Comparison of ENCODE assay signal across 8 cellular contexts in genomic region chr4:1713452-1713851, GRCh38. TPM values are rescaled to one million over a fixed set of nuclear protein-coding genes. Genes with fewer than 3 reads are reported as not detected.
A peak's percentile ranks its signal among the peaks of the same experiment; 100 is the strongest.
DNase-seq lines count a peak whose midpoint lies in the region; FAIRE-seq and TF ChIP-seq lines count a peak whose summit lies in the region.
"Not testable (repeated sequence)": the region's sequence is repeated elsewhere in the genome, so short reads cannot be mapped to it uniquely, and the experiment has no call there.

No MANE protein-coding gene starts in this region.

- H3K9me1 ChIP-seq in keratinocyte (ENCODE audit: control insufficient read depth, extremely low read depth, insufficient read depth, low read length): not testable (repeated sequence)

- H3K9me3 ChIP-seq in BLaER1 treated with 17β-estradiol and CSF1 and Interleukin-3, amounts not matched to agents 10 nM and 100 nM (replicated peaks in 1 of 11); HUES64 (ENCODE audit: insufficient read depth, low read depth, low read length); adrenal gland (replicated peaks in 1 of 3); keratinocyte (ENCODE audit: control insufficient read depth, low read depth, low read length); neural progenitor cell (ENCODE audit: low read depth); stomach smooth muscle (ENCODE audit: control insufficient read depth in 2 of 2, low read length in 2 of 2): not testable (repeated sequence)

- peak overlapping the region; percentile 100 for H3K4me3 Mint-ChIP-seq in T-helper 2 cell treated with Interferon-gamma antibody and Interleukin-4, amounts not matched to agents 5 μg/mL and 100 μg/mL, for 36 hours
- H3K4me3 Mint-ChIP-seq in neural progenitor cell: peak overlapping the region; percentile 89

- H3K4me1 ChIP-seq in BLaER1 treated with 17β-estradiol and CSF1 and Interleukin-3, amounts not matched to agents 10 nM and 100 nM: peaks cover 78 to 83% (median 81%) of the 10 kb centered on the region in 10 experiments
- not testable (repeated sequence) for H3K4me1 ChIP-seq in HUES64 (ENCODE audit: insufficient read depth, low read length); neural progenitor cell
- H3K4me1 ChIP-seq in adrenal gland (replicated peaks in 1 of 2): peaks cover 18 to 41% of the 10 kb centered on the region in 2 donors
- H3K4me1 ChIP-seq in keratinocyte (ENCODE audit: control insufficient read depth, extremely low read depth, insufficient read depth, low read length): peaks cover 25% of the 10 kb centered on the region
- peaks cover 27% of the 10 kb centered on the region for H3K4me1 ChIP-seq in stomach smooth muscle (ENCODE audit: control insufficient read depth, insufficient read depth, low read length)

- TF ChIP-seq CTCF in adrenal gland (IDR thresholded peaks at IDR 0.05); epithelial cell of esophagus (IDR thresholded peaks at IDR 0.05; ENCODE audit: insufficient read depth, low read depth, low read length, missing control alignments); keratinocyte (optimal IDR thresholded peaks at IDR 0.05 in 1 of 3, IDR thresholded peaks at IDR 0.05 in 1 of 3, conservative IDR thresholded peaks at IDR 0.05 in 1 of 3; ENCODE audit: extremely low read depth in 1 of 3, insufficient read depth in 2 of 3, low read length in 3 of 3); neural progenitor cell (IDR thresholded peaks at IDR 0.05): not testable (repeated sequence)

- peaks cover 42% of the 10 kb centered on the region for H3K4me1 Mint-ChIP-seq in T-helper 2 cell treated with Interferon-gamma antibody and Interleukin-4, amounts not matched to agents 5 μg/mL and 100 μg/mL, for 36 hours (ENCODE audit: low read depth)
- peaks cover 44% of the 10 kb centered on the region for H3K4me1 Mint-ChIP-seq in neural progenitor cell

- H3K27ac Mint-ChIP-seq in T-helper 2 cell treated with Interferon-gamma antibody and Interleukin-4, amounts not matched to agents 5 μg/mL and 100 μg/mL, for 36 hours: peak overlapping the region; percentile 97
- H3K27ac Mint-ChIP-seq in neural progenitor cell: not testable (repeated sequence)

- H3K27me3 Mint-ChIP-seq in T-helper 2 cell treated with Interferon-gamma antibody and Interleukin-4, amounts not matched to agents 5 μg/mL and 100 μg/mL, for 36 hours (ENCODE audit: low read depth); neural progenitor cell (ENCODE audit: insufficient read depth, low read depth): not testable (repeated sequence)

- WGBS in HUES64: 78% methylated on average over 11 of the region's 11 CpGs
- 54 to 67% (median 60%) methylated on average over 9 to 11 of the region's 11 CpGs for WGBS in adrenal gland, 4 donors

- H4K20me1 ChIP-seq in BLaER1 treated with 17β-estradiol and CSF1 and Interleukin-3, amounts not matched to agents 10 nM and 100 nM: peaks cover 57 to 91% (median 73%) of the 10 kb centered on the region in 11 experiments
- not testable (repeated sequence) for H4K20me1 ChIP-seq in keratinocyte (ENCODE audit: control insufficient read depth, extremely low read depth, insufficient read depth, low read length)
- H4K20me1 ChIP-seq in neural progenitor cell (ENCODE audit: low read depth): peaks cover 52% of the 10 kb centered on the region

- peak overlapping the region; percentile 96 to 100 (median 99) for H3K9ac ChIP-seq in BLaER1 treated with 17β-estradiol and CSF1 and Interleukin-3, amounts not matched to agents 10 nM and 100 nM
- H3K9ac ChIP-seq in HUES64 (ENCODE audit: low read depth, low read length): peak overlapping the region; percentile 98
- H3K9ac ChIP-seq in keratinocyte (ENCODE audit: control insufficient read depth, extremely low read depth, insufficient read depth, low read length): peak overlapping the region; percentile 94
- not testable (repeated sequence) for H3K9ac ChIP-seq in neural progenitor cell
- H3K9ac ChIP-seq in stomach smooth muscle (ENCODE audit: low read length in 2 of 2): peak overlapping the region; percentile 66 to 78

- H3K36me3 Mint-ChIP-seq in T-helper 2 cell treated with Interferon-gamma antibody and Interleukin-4, amounts not matched to agents 5 μg/mL and 100 μg/mL, for 36 hours (ENCODE audit: low read depth): peaks cover 55% of the 10 kb centered on the region
- peaks cover 12% of the 10 kb centered on the region for H3K36me3 Mint-ChIP-seq in neural progenitor cell

- H3K4me2 ChIP-seq in BLaER1 treated with 17β-estradiol and CSF1 and Interleukin-3, amounts not matched to agents 10 nM and 100 nM: peak overlapping the region; percentile 95 to 100 (median 99)
- H3K4me2 ChIP-seq in keratinocyte (ENCODE audit: control insufficient read depth, extremely low read depth, insufficient read depth, low read depth, low read length): peak overlapping the region; percentile 88
- peak overlapping the region; percentile 98 for H3K4me2 ChIP-seq in neural progenitor cell

- not testable (repeated sequence) for DNase-seq in T-helper 2 cell treated with Interferon-gamma antibody and Interleukin-4, amounts not matched to agents 5 μg/mL and 100 μg/mL, for 36 hours (ENCODE audit: low spot score); adrenal gland; epithelial cell of esophagus (ENCODE audit: low read depth); keratinocyte (ENCODE audit: low read depth, low spot score); neural progenitor cell (ENCODE audit: low spot score)

- H3K4me3 ChIP-seq in BLaER1 treated with 17β-estradiol and CSF1 and Interleukin-3, amounts not matched to agents 10 nM and 100 nM: peak overlapping the region; percentile 72 to 99 (median 94)
- H3K4me3 ChIP-seq in HUES64 (ENCODE audit: low read length) (peak overlapping the region; percentile 81), adrenal gland (peak overlapping the region in 1 of 4 donors; percentile 100), epithelial cell of esophagus (ENCODE audit: low read length) (peak overlapping the region; percentile 72), keratinocyte (ENCODE audit: control insufficient read depth in 2 of 3, extremely low read depth in 1 of 3, insufficient read depth in 2 of 3, low read depth in 1 of 3, low read length in 3 of 3) (peak overlapping the region; percentile 67 to 96 (median 83)), neural progenitor cell (peak overlapping the region; percentile 67), stomach smooth muscle (ENCODE audit: low read length in 2 of 2) (peak overlapping the region; percentile 84 to 92)

- H3K9me3 Mint-ChIP-seq in T-helper 2 cell treated with Interferon-gamma antibody and Interleukin-4, amounts not matched to agents 5 μg/mL and 100 μg/mL, for 36 hours; neural progenitor cell: not testable (repeated sequence)

- peak overlapping the region; percentile 98 to 100 (median 100); a peak in 21 of 22 replicates for H3K27ac ChIP-seq in BLaER1 treated with 17β-estradiol and CSF1 and Interleukin-3, amounts not matched to agents 10 nM and 100 nM
- not testable (repeated sequence) for H3K27ac ChIP-seq in HUES64 (ENCODE audit: low read depth, low read length); neural progenitor cell
- H3K27ac ChIP-seq in adrenal gland (peak overlapping the region in 4 of 5 donors; percentile 96 to 100 (median 99)), keratinocyte (ENCODE audit: control insufficient read depth, insufficient read depth, low read length) (peak overlapping the region; percentile 96), stomach smooth muscle (ENCODE audit: low read length) (peak overlapping the region; percentile 93)

- dilution Hi-C loops in keratinocyte (cut with MboI; ENCODE audit: extremely low pct_ligation_motif_present, low sequenced_read_pairs): not testable (repeated sequence)

- FAIRE-seq in keratinocyte (lab: Jason Lieb, UNC): not testable (repeated sequence)

- peak overlapping the region; percentile 93 for H2AFZ ChIP-seq in keratinocyte (ENCODE audit: control insufficient read depth, low read length)
- H2AFZ ChIP-seq in neural progenitor cell (replicated peaks): not testable (repeated sequence)

- H3K36me3 ChIP-seq in BLaER1 treated with 17β-estradiol and CSF1 and Interleukin-3, amounts not matched to agents 10 nM and 100 nM: peaks cover 27 to 51% (median 41%) of the 10 kb centered on the region in 11 experiments; a peak in 20 of 22 replicates
- peaks cover 31% of the 10 kb centered on the region for H3K36me3 ChIP-seq in HUES64 (ENCODE audit: insufficient read depth, low read length)
- peaks cover 0 to 18% of the 10 kb centered on the region in 2 donors for H3K36me3 ChIP-seq in adrenal gland (replicated peaks in 1 of 2)
- H3K36me3 ChIP-seq in keratinocyte (ENCODE audit: control insufficient read depth in 2 of 2, extremely low read depth in 1 of 2, insufficient read depth in 2 of 2, low read length in 2 of 2): peaks cover 7 to 19% of the 10 kb centered on the region in 2 experiments
- H3K36me3 ChIP-seq in neural progenitor cell: not testable (repeated sequence)
- peaks cover 8 to 18% of the 10 kb centered on the region in 2 donors for H3K36me3 ChIP-seq in stomach smooth muscle (ENCODE audit: control insufficient read depth in 2 of 2, insufficient read depth in 2 of 2, low read length in 2 of 2)

- peaks cover 64% of the 10 kb centered on the region for H3K79me2 ChIP-seq in keratinocyte (ENCODE audit: control insufficient read depth, insufficient read depth, low read length)
- H3K79me2 ChIP-seq in neural progenitor cell (ENCODE audit: low read depth): peaks cover 36% of the 10 kb centered on the region

- H3K27me3 ChIP-seq in BLaER1 treated with 17β-estradiol and CSF1 and Interleukin-3, amounts not matched to agents 10 nM and 100 nM; HUES64 (ENCODE audit: insufficient read depth, low read length); adrenal gland; keratinocyte (ENCODE audit: control insufficient read depth, extremely low read depth, insufficient read depth, low read length); neural progenitor cell; stomach smooth muscle (ENCODE audit: control insufficient read depth in 1 of 2, insufficient read depth in 2 of 2, low read length in 2 of 2): not testable (repeated sequence)

- intact Hi-C loops in adrenal gland (cut with DNase I): not testable (repeated sequence)

- TF ChIP-seq POLR2A in adrenal gland (IDR thresholded peaks at IDR 0.05): not testable (repeated sequence)

- peaks cover 35% of the 10 kb centered on the region for H3F3A ChIP-seq in neural progenitor cell (ENCODE audit: low read depth)

RNA-seq across cellular contexts. Expression of gene SLBP, which starts 1.3 kb away (rescaled TPM):
- 52.1 TPM for polyA plus RNA-seq in HUES64 (2013, experiment 1 of 2)
- 51.7 TPM for polyA plus RNA-seq in HUES64 (2013, experiment 2 of 2)
- total RNA-seq in adrenal gland: 10 to 100 TPM; 29.2 to 53.2 (median 38.1) TPM
- polyA plus RNA-seq in adrenal gland: 10 to 100 TPM; 19.0 to 81.0 (median 24.6) TPM
- polyA plus RNA-seq in keratinocyte: 52.1 to 90.6 TPM (median 77.1 TPM) in 3 replicates
- 90.5 TPM for polyA plus RNA-seq in keratinocyte (2011; ENCODE audit: low read depth)
- polyA plus RNA-seq in keratinocyte (2011; cell fraction: cytosol; rRNA removed): 49.3 and 96.3 TPM in 2 replicates
- 55.1 and 65.4 TPM in 2 replicates for polyA plus RNA-seq in keratinocyte (2011; cell fraction: nucleus; rRNA removed)
- polyA plus RNA-seq in keratinocyte (2012; ENCODE audit: low replicate concordance): 51.6 and 51.8 TPM in 2 replicates
- 14.2 to 44.1 TPM (median 24.5 TPM) in 3 replicates for polyA minus RNA-seq in keratinocyte
- polyA minus RNA-seq in keratinocyte (2011; cell fraction: cytosol; rRNA and poly(A)+ RNA removed): 50.6 TPM
- polyA minus RNA-seq in keratinocyte (2011; cell fraction: nucleus; rRNA and poly(A)+ RNA removed): 22.2 and 27.8 TPM in 2 replicates
- total RNA-seq in neural progenitor cell (ENCODE audit: low replicate concordance): 54.9 and 119 TPM in 2 replicates

RNA-seq across cellular contexts. Expression of gene TMEM129, which starts 7.7 kb away (rescaled TPM):
- polyA plus RNA-seq in HUES64 (2013, experiment 1 of 2): 19.0 TPM
- polyA plus RNA-seq in HUES64 (2013, experiment 2 of 2): 22.5 TPM
- total RNA-seq in adrenal gland (100 to 1,000 TPM in 1 of 8 donors, 10 to 100 TPM in 7; 29.0 to 119 (median 59.7) TPM), neural progenitor cell (ENCODE audit: low replicate concordance) (14.1 and 55.4 TPM in 2 replicates)
- polyA plus RNA-seq in adrenal gland (10 to 100 TPM; 14.9 to 45.0 (median 43.5) TPM), keratinocyte (11.7 to 30.0 TPM (median 15.3 TPM) in 3 replicates)
- polyA plus RNA-seq in keratinocyte (2011; ENCODE audit: low read depth): 2.8 TPM
- 12.4 and 25.7 TPM in 2 replicates for polyA plus RNA-seq in keratinocyte (2011; cell fraction: cytosol; rRNA removed)
- polyA plus RNA-seq in keratinocyte (2011; cell fraction: nucleus; rRNA removed): 28.0 and 46.3 TPM in 2 replicates
- polyA plus RNA-seq in keratinocyte (2012; ENCODE audit: low replicate concordance): 16.9 and 20.4 TPM in 2 replicates
- 11.0 to 21.0 TPM (median 16.6 TPM) in 3 replicates for polyA minus RNA-seq in keratinocyte
- polyA minus RNA-seq in keratinocyte (2011; cell fraction: cytosol; rRNA and poly(A)+ RNA removed): 50.3 TPM
- polyA minus RNA-seq in keratinocyte (2011; cell fraction: nucleus; rRNA and poly(A)+ RNA removed): 24.2 and 26.2 TPM in 2 replicates

RNA-seq across cellular contexts. Expression of gene TACC3, which starts 7.9 kb away (rescaled TPM):
- polyA plus RNA-seq in HUES64 (2013, experiment 1 of 2): 127 TPM
- polyA plus RNA-seq in HUES64 (2013, experiment 2 of 2): 124 TPM
- total RNA-seq in adrenal gland (10 to 100 TPM in 7 of 8 donors, 1 to 10 TPM in 1; 8.1 to 26.5 (median 11.4) TPM), neural progenitor cell (ENCODE audit: low replicate concordance) (68.4 and 115 TPM in 2 replicates)
- polyA plus RNA-seq in adrenal gland (10 to 100 TPM in 2 of 3 donors, 1 to 10 TPM in 1; 5.5 to 21.1 (median 19.7) TPM), keratinocyte (4.3 to 31.4 TPM (median 19.1 TPM) in 3 replicates)
- polyA plus RNA-seq in keratinocyte (2011; ENCODE audit: low read depth): 0.94 TPM
- polyA plus RNA-seq in keratinocyte (2011; cell fraction: cytosol; rRNA removed): 7.5 and 8.6 TPM in 2 replicates
- 13.9 and 19.4 TPM in 2 replicates for polyA plus RNA-seq in keratinocyte (2011; cell fraction: nucleus; rRNA removed)
- 2.1 and 37.1 TPM in 2 replicates for polyA plus RNA-seq in keratinocyte (2012; ENCODE audit: low replicate concordance)
- 3.8 to 33.5 TPM (median 10.3 TPM) in 3 replicates for polyA minus RNA-seq in keratinocyte
- 5.8 TPM for polyA minus RNA-seq in keratinocyte (2011; cell fraction: cytosol; rRNA and poly(A)+ RNA removed)
- polyA minus RNA-seq in keratinocyte (2011; cell fraction: nucleus; rRNA and poly(A)+ RNA removed): 4.2 and 4.9 TPM in 2 replicates

RNA-seq across cellular contexts. Expression of gene FAM53A, which starts 29.3 kb away (rescaled TPM):
- polyA plus RNA-seq in HUES64 (2013, experiment 1 of 2): 0.60 TPM
- polyA plus RNA-seq in HUES64 (2013, experiment 2 of 2): 1.4 TPM
- total RNA-seq in adrenal gland (1 to 10 TPM in 5 of 8 donors, under 1 TPM in 3; 0.56 to 6.2 (median 1.4) TPM), neural progenitor cell (ENCODE audit: low replicate concordance) (3.2 and 10.3 TPM in 2 replicates)
- polyA plus RNA-seq in adrenal gland (1 to 10 TPM in 2 of 3 donors, under 1 TPM in 1; 0.44 to 2.2 (median 2.2) TPM), keratinocyte (0.50 to 0.99 TPM (median 0.75 TPM) in 3 replicates)
- 0.64 TPM for polyA plus RNA-seq in keratinocyte (2011; ENCODE audit: low read depth)
- polyA plus RNA-seq in keratinocyte (2011; cell fraction: cytosol; rRNA removed): 0.21 and 1.1 TPM in 2 replicates
- polyA plus RNA-seq in keratinocyte (2011; cell fraction: nucleus; rRNA removed): 1.1 and 1.7 TPM in 2 replicates
- 0.88 and 1.4 TPM in 2 replicates for polyA plus RNA-seq in keratinocyte (2012; ENCODE audit: low replicate concordance)
- 0.40 to 3.1 TPM (median 0.64 TPM) in 3 replicates for polyA minus RNA-seq in keratinocyte
- polyA minus RNA-seq in keratinocyte (2011; cell fraction: cytosol; rRNA and poly(A)+ RNA removed): 4.8 TPM
- 1.1 and 1.2 TPM in 2 replicates for polyA minus RNA-seq in keratinocyte (2011; cell fraction: nucleus; rRNA and poly(A)+ RNA removed)
